ENCODE assay signal across 29 cellular contexts in genomic region chr22:43622886-43623285, GRCh38.
"Had no signal": no experiment of that assay in that cellular context is flagged by ENCODE, and none has a peak within 500 bp of the region (broad histone marks: within the 10 kb centered on the region; RNA-seq: fewer than 3 reads in every experiment).

No MANE protein-coding gene starts in this region.

- DNase-seq: activated B cell treated with CpG ODN at 0.5 μM for 24 hours; activated CD4-positive, alpha-beta memory T cell treated with anti-CD3 and anti-CD28 coated beads for 36 hours; activated CD4-positive, alpha-beta T cell treated with anti-CD3 and anti-CD28 coated beads, Interleukin-2, amount 10 ng/mL, durations not matched to agents 7 days and 5 days; activated gamma-delta T cell; activated naive CD4-positive, alpha-beta T cell treated with anti-CD3 and anti-CD28 coated beads for 36 hours; activated naive CD8-positive, alpha-beta T cell treated with anti-CD3 and anti-CD28 coated beads, Interleukin-2, amount 10 ng/mL, durations not matched to agents 7 days and 5 days; activated T-cell treated with anti-CD3 and anti-CD28 coated beads for 4 hours; activated T-cell treated with anti-CD3 and anti-CD28 coated beads, Interleukin-2, amount 50 U/mL, for 48 hours; adrenal gland; anterior cingulate cortex; caudate nucleus; KG1; NCI-H1092 treated with DMSO at 0.1 percent for 48 hours; NCI-H1417 treated with DMSO at 0.1 percent for 48 hours; NCI-H1694; NCI-H2029; NCI-H2107; NCI-H2171 treated with DMSO at 0.1 percent for 48 hours; NCI-H226; NCI-H510A; NCI-H526 treated with DMSO at 0.1 percent for 48 hours; NCI-H82; OCI-M1; Peyer's patch; SHP77; T-helper 17 cell; T-helper 9 cell had no signal

- H3K27ac Mint-ChIP-seq: activated B cell treated with CpG ODN at 0.5 μM for 24 hours; activated CD4-positive, alpha-beta memory T cell treated with anti-CD3 and anti-CD28 coated beads for 36 hours; activated CD4-positive, alpha-beta T cell treated with anti-CD3 and anti-CD28 coated beads, Interleukin-2, amount 10 ng/mL, durations not matched to agents 7 days and 5 days; activated naive CD4-positive, alpha-beta T cell treated with anti-CD3 and anti-CD28 coated beads for 36 hours; activated naive CD8-positive, alpha-beta T cell treated with anti-CD3 and anti-CD28 coated beads, Interleukin-2, amount 10 ng/mL, durations not matched to agents 7 days and 5 days; activated T-helper 17 cell treated with anti-CD3 and anti-CD28 coated beads, Interleukin-2, amount 50 U/mL, for 72 hours; T-helper 17 cell had no signal

- H3K4me3 ChIP-seq: adrenal gland, Peyer's patch, SJSA1 had no signal

- H3K36me3 Mint-ChIP-seq: activated CD4-positive, alpha-beta memory T cell treated with anti-CD3 and anti-CD28 coated beads for 36 hours; activated naive CD8-positive, alpha-beta T cell treated with anti-CD3 and anti-CD28 coated beads, Interleukin-2, amount 10 ng/mL, durations not matched to agents 7 days and 5 days had no signal

- H3K27me3 ChIP-seq: adrenal gland, Peyer's patch, SJSA1 had no signal

- ATAC-seq: activated T-helper 17 cell treated with anti-CD3 and anti-CD28 coated beads, Interleukin-2, amount 50 U/mL, for 72 hours; T-helper 17 cell had no signal

- H3K9me3 Mint-ChIP-seq: activated CD4-positive, alpha-beta T cell treated with anti-CD3 and anti-CD28 coated beads, Interleukin-2, amount 10 ng/mL, durations not matched to agents 7 days and 5 days had no signal

- H3K9me3 ChIP-seq: adrenal gland, Peyer's patch had no signal

- H3K4me1 Mint-ChIP-seq: activated B cell treated with CpG ODN at 0.5 μM for 24 hours; activated CD4-positive, alpha-beta T cell treated with anti-CD3 and anti-CD28 coated beads, Interleukin-2, amount 10 ng/mL, durations not matched to agents 7 days and 5 days; activated naive CD8-positive, alpha-beta T cell treated with anti-CD3 and anti-CD28 coated beads, Interleukin-2, amount 10 ng/mL, durations not matched to agents 7 days and 5 days; activated T-helper 17 cell treated with anti-CD3 and anti-CD28 coated beads, Interleukin-2, amount 50 U/mL, for 72 hours; T-helper 17 cell had no signal

- H3K4me3 Mint-ChIP-seq: activated B cell treated with CpG ODN at 0.5 μM for 24 hours; activated CD4-positive, alpha-beta memory T cell treated with anti-CD3 and anti-CD28 coated beads for 36 hours; activated CD4-positive, alpha-beta T cell treated with anti-CD3 and anti-CD28 coated beads, Interleukin-2, amount 10 ng/mL, durations not matched to agents 7 days and 5 days; activated naive CD4-positive, alpha-beta T cell treated with anti-CD3 and anti-CD28 coated beads for 36 hours; activated naive CD8-positive, alpha-beta T cell treated with anti-CD3 and anti-CD28 coated beads, Interleukin-2, amount 10 ng/mL, durations not matched to agents 7 days and 5 days; activated T-helper 17 cell treated with anti-CD3 and anti-CD28 coated beads, Interleukin-2, amount 50 U/mL, for 72 hours; T-helper 17 cell had no signal

- H3K27ac ChIP-seq: adrenal gland, Peyer's patch, SJSA1 had no signal

- H3K36me3 ChIP-seq: adrenal gland, Peyer's patch, SJSA1 had no signal

- H3K4me1 ChIP-seq: adrenal gland, Peyer's patch, SJSA1 had no signal
